ENCODE assay signal across 1 cellular context in genomic region chr6:138654715-138655634, GRCh38.
A peak's percentile ranks its signal among the peaks of the same experiment; 100 is the strongest.
TF ChIP-seq lines count a peak whose summit lies in the region.

No MANE protein-coding gene starts in this region.

TF ChIP-seq in GM12878, 131 proteins besides CTCF, POLR2A, EP300 and RAD21 (continued from another document):
- TF ChIP-seq FOS (IDR thresholded peaks at IDR 0.05; ENCODE audit: borderline replicate concordance, extremely low read depth, insufficient read length), result no peak
- TF ChIP-seq EGR1 (IDR thresholded peaks at IDR 0.05; ENCODE audit: borderline replicate concordance in 1 of 2, low read depth in 2 of 2, low read length in 2 of 2), result peak in 1 of 2 experiments; percentile 88; a peak in 2 of 3 replicates
- peak; percentile 42; the same call in 1 of the 2 replicates for TF ChIP-seq ZBED1 (IDR thresholded peaks at IDR 0.05; ENCODE audit: borderline replicate concordance)
- TF ChIP-seq MYB (IDR thresholded peaks at IDR 0.05; ENCODE audit: borderline replicate concordance, low read depth, low read length), result 0 out of 2 replicates have a peak, but pooled peaks have one; percentile 47
- TF ChIP-seq RUNX3 (IDR thresholded peaks at IDR 0.05; ENCODE audit: low read length), result peak; percentile 65
- peak; percentile 32; the same call in 1 of the 2 replicates for TF ChIP-seq SMARCA5 (IDR thresholded peaks at IDR 0.05)
- peak; percentile 71 for TF ChIP-seq MEF2B (IDR thresholded peaks at IDR 0.05; ENCODE audit: partially characterized antibody, poor library complexity, severe bottlenecking)
- TF ChIP-seq EED (IDR thresholded peaks at IDR 0.05; ENCODE audit: low read depth), result no peak
- TF ChIP-seq JUND (IDR thresholded peaks at IDR 0.05; ENCODE audit: low read depth, low read length), result peak; percentile 89
- 0 out of 2 replicates have a peak, but pooled peaks have one; percentile 47 for TF ChIP-seq FOXM1 (IDR thresholded peaks at IDR 0.05; ENCODE audit: low read depth, low read length)
- TF ChIP-seq ATF2 (IDR thresholded peaks at IDR 0.05; ENCODE audit: low read length), result peak; percentile 66
- TF ChIP-seq ZNF24 (IDR thresholded peaks at IDR 0.05), result peak; percentile 49; the same call in 1 of the 2 replicates
- peak; percentile 46; the same call in 1 of the 2 replicates for TF ChIP-seq TBL1XR1 (IDR thresholded peaks at IDR 0.05; ENCODE audit: low read depth, low read length)
- TF ChIP-seq BCL11A (IDR thresholded peaks at IDR 0.05; ENCODE audit: low read depth, low read length), result peak; percentile 95
- TF ChIP-seq RELB (IDR thresholded peaks at IDR 0.05; ENCODE audit: low read depth), result peak; percentile 87
- 0 out of 2 replicates have a peak, but pooled peaks have one; percentile 46 for TF ChIP-seq MXI1 (IDR thresholded peaks at IDR 0.05; ENCODE audit: low read depth, low read length)
- TF ChIP-seq IKZF2 (IDR thresholded peaks at IDR 0.05), result peak; percentile 86 to 90; a peak in 3 of 4 replicates
- TF ChIP-seq YBX1 (IDR thresholded peaks at IDR 0.05), result no peak
- TF ChIP-seq SKIL (IDR thresholded peaks at IDR 0.05; ENCODE audit: low read depth, poor library complexity, severe bottlenecking), result peak; percentile 78
- TF ChIP-seq MTA2 (IDR thresholded peaks at IDR 0.05; ENCODE audit: low read depth), result peak; percentile 99
- peak; percentile 74 to 87 for TF ChIP-seq BHLHE40 (IDR thresholded peaks at IDR 0.05; ENCODE audit: borderline replicate concordance in 1 of 2, low read depth in 2 of 2, low read length in 1 of 2)
- peak; percentile 65; the same call in 1 of the 2 replicates for TF ChIP-seq MEF2A (IDR thresholded peaks at IDR 0.05; ENCODE audit: insufficient read depth, low read depth, low read length)
- no peak for TF ChIP-seq IRF3 (IDR thresholded peaks at IDR 0.05)
- TF ChIP-seq NBN (IDR thresholded peaks at IDR 0.05), result 0 out of 2 replicates have a peak, but pooled peaks have one; percentile 39
- no peak for TF ChIP-seq USF2 (IDR thresholded peaks at IDR 0.05; ENCODE audit: borderline replicate concordance, low read depth, low read length)
- TF ChIP-seq REST (IDR thresholded peaks at IDR 0.05; ENCODE audit: low read depth, low read length), result no peak
- TF ChIP-seq CEBPB (IDR thresholded peaks at IDR 0.05; ENCODE audit: borderline replicate concordance in 1 of 2, low read depth in 2 of 2, low read length in 2 of 2), result no peak
- peak; percentile 88; the same call in 1 of the 2 replicates for TF ChIP-seq STAT3 (IDR thresholded peaks at IDR 0.05; ENCODE audit: low read depth, low read length)
- TF ChIP-seq MYC (IDR thresholded peaks at IDR 0.05; ENCODE audit: insufficient read depth, insufficient read length, insufficient replicate concordance, low read length, severe bottlenecking), result no peak
- 0 out of 2 replicates have a peak, but pooled peaks have one; percentile 31 for TF ChIP-seq NR2F1 (conservative IDR thresholded peaks at IDR 0.05)
- no peak for TF ChIP-seq PKNOX1 (IDR thresholded peaks at IDR 0.05)
- TF ChIP-seq NKRF (conservative IDR thresholded peaks at IDR 0.05), result 0 out of 2 replicates have a peak, but pooled peaks have one; percentile 13
- peak; percentile 67 for TF ChIP-seq NFIC (IDR thresholded peaks at IDR 0.05; ENCODE audit: low read depth, low read length)
- no peak for TF ChIP-seq PRDM15 (CRISPR knock-in tag; IDR thresholded peaks at IDR 0.05)
- peak; percentile 90 for TF ChIP-seq JUNB (IDR thresholded peaks at IDR 0.05)
